16 cellular contexts compared by ENCODE assay signal in the genomic region with DNA sequence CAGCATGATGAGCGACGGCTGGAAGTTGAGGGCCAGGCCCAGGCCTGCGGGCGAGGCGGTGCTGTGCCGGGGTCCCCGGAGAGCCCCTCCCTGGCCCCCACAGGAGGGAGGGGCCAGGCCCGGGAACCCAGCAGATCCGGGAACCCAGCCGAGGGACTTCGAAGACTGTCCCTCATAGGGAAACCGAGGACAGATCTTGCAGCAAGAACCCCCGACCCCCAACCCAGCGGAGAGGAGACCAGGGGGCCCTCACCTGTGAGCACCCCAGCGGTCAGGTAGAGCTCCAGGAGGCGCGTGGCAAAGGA. TPM values are rescaled to one million over a fixed set of nuclear protein-coding genes. Genes with fewer than 3 reads are reported as not detected.
DNase-seq lines count a peak whose midpoint lies in the region; ATAC-seq, FAIRE-seq and TF ChIP-seq lines count a peak whose summit lies in the region.
"Had no signal": no experiment of that assay in that cellular context is flagged by ENCODE, and none has a peak within 500 bp of the region (broad histone marks: within the 10 kb centered on the region; RNA-seq: fewer than 3 reads in every experiment).

No MANE protein-coding gene starts in this region.

- H3K4me3 Mint-ChIP-seq in T-helper 17 cell, result no peak overlapping the region
- H3K4me3 Mint-ChIP-seq in immature natural killer cell, result peak overlapping the region in 4 of 5 donors; percentile 20 to 66 (median 40)
- H3K4me3 Mint-ChIP-seq: CD4-positive, alpha-beta T cell had no signal

- no peaks in the 10 kb centered on the region for H3K4me1 ChIP-seq in BE2C
- H3K4me1 ChIP-seq in kidney (ENCODE audit: control insufficient read depth in 1 of 2, insufficient read depth in 1 of 2, low read depth in 1 of 2, low read length in 2 of 2), result peaks cover 0 to 8% of the 10 kb centered on the region in 2 donors
- H3K4me1 ChIP-seq in thyroid gland, result peaks cover 12 to 24% of the 10 kb centered on the region in 2 donors

- TF ChIP-seq CTCF in BE2C (IDR thresholded peaks at IDR 0.05; ENCODE audit: low read depth, low read length), result no peak
- TF ChIP-seq CTCF in kidney (IDR thresholded peaks at IDR 0.05; ENCODE audit: borderline replicate concordance, extremely low read depth, insufficient read depth), result no peak
- TF ChIP-seq CTCF in thyroid gland (IDR thresholded peaks at IDR 0.05), result no peak

- 10% methylated on average over 2 of the region's 17 CpGs; no CpG with 5 or more reads in 1 of the 2 donors for WGBS in thyroid gland, 2 donors

- H3K27ac Mint-ChIP-seq in T-helper 17 cell, result no peak overlapping the region
- no peak overlapping the region for H3K27ac Mint-ChIP-seq in immature natural killer cell
- H3K27ac Mint-ChIP-seq: CD4-positive, alpha-beta T cell; naive B cell had no signal

- H3K9me3 ChIP-seq in BE2C, result no peaks in the 10 kb centered on the region
- no peaks in the 10 kb centered on the region for H3K9me3 ChIP-seq in T-helper 17 cell (ENCODE audit: control insufficient read depth, low read length, poor library complexity, severe bottlenecking)
- no peaks in the 10 kb centered on the region for H3K9me3 ChIP-seq in kidney (ENCODE audit: control insufficient read depth in 1 of 2, low read length in 2 of 2)
- no peaks in the 10 kb centered on the region for H3K9me3 ChIP-seq in thyroid gland

- no peak overlapping the region for H3K9ac ChIP-seq in kidney (ENCODE audit: low read length in 2 of 2)

- intact Hi-C loops in kidney (cut with DNase I) (no loop called here), thyroid gland (cut with DNase I) (no loop called here)

- FAIRE-seq in kidney (lab: Jason Lieb, UNC), result no peak
- FAIRE-seq: urothelium cell line had no signal

- H3K4me3 ChIP-seq in BE2C (ENCODE audit: low read depth, low read length), result peak overlapping the region; percentile 34
- peak overlapping the region; percentile 36 for H3K4me3 ChIP-seq in skeletal muscle cell (ENCODE audit: low read depth, low read length)
- no peak overlapping the region for H3K4me3 ChIP-seq in kidney (ENCODE audit: low read length in 2 of 2)
- H3K4me3 ChIP-seq in thyroid gland (replicated peaks in 1 of 3), result peak overlapping the region in 1 of 3 donors; percentile 17

- peaks cover 14% of the 10 kb centered on the region for H3K27me3 ChIP-seq in BE2C
- H3K27me3 ChIP-seq in thyroid gland, result peaks cover 4% of the 10 kb centered on the region

- no peak for TF ChIP-seq POLR2A in thyroid gland (IDR thresholded peaks at IDR 0.05)

- H3K36me3 ChIP-seq in BE2C (no peaks in the 10 kb centered on the region), kidney (ENCODE audit: control insufficient read depth in 1 of 2, insufficient read depth in 2 of 2, low read length in 2 of 2) (no peaks in the 10 kb centered on the region), thyroid gland (no peaks in the 10 kb centered on the region)

- peaks cover 6% of the 10 kb centered on the region for H3K4me1 Mint-ChIP-seq in T-helper 17 cell
- H3K4me1 Mint-ChIP-seq in immature natural killer cell, result peaks cover 0 to 11% of the 10 kb centered on the region in 2 donors

- peaks cover 0 to 2% (median 0%) of the 10 kb centered on the region in 6 donors for H3K9me3 Mint-ChIP-seq in immature natural killer cell
- H3K9me3 Mint-ChIP-seq: CD4-positive, alpha-beta T cell; naive B cell had no signal

- H3K36me3 Mint-ChIP-seq in T-helper 17 cell (ENCODE audit: low read depth), result peaks cover 2% of the 10 kb centered on the region
- no peaks in the 10 kb centered on the region for H3K36me3 Mint-ChIP-seq in immature natural killer cell
- H3K36me3 Mint-ChIP-seq: naive B cell had no signal

- H3K27me3 Mint-ChIP-seq in T-helper 17 cell (peaks cover 18% of the 10 kb centered on the region), immature natural killer cell (ENCODE audit: low read depth in 3 of 3) (peaks cover 0 to 11% (median 5%) of the 10 kb centered on the region in 3 donors)

- H3K27ac ChIP-seq in kidney (ENCODE audit: low read depth in 2 of 2, low read length in 2 of 2) (no peak overlapping the region), thyroid gland (no peak overlapping the region)

- DNase-seq in BE2C, result no peak
- no peak for DNase-seq in T-helper 17 cell
- no peak for DNase-seq in immature natural killer cell
- DNase-seq in skeletal muscle cell (ENCODE audit: low read depth), result no peak
- no peak for DNase-seq in activated CD4-positive, alpha-beta T cell treated with anti-CD3 and anti-CD28 coated beads for 1 hour
- no peak for DNase-seq in SKM-1 treated with dmso at 0.1 percent for 144 hours (lab: John Stamatoyannopoulos, UW; ENCODE audit: unreplicated experiment)
- DNase-seq in kidney, result no peak
- DNase-seq in thyroid gland, result no peak
- DNase-seq: activated naive CD4-positive, alpha-beta T cell; CD4-positive, alpha-beta T cell; effector CD4-positive, alpha-beta T cell; naive B cell; NCI-H1092; stimulated activated CD4-positive, alpha-beta T cell treated with anti-CD3 and anti-CD28 coated beads, Interleukin-4, amount 100 ng/mL, for 1 hour; SW 1271 had no signal

- peak; percentile 21 for ATAC-seq in T-helper 17 cell

RNA-seq across cellular contexts. Expression of a gene that starts 2.4 kb away (rescaled TPM):
- polyA plus RNA-seq in BE2C (2012; ENCODE audit: insufficient read depth, insufficient read length, low read depth), result 0.46 TPM
- total RNA-seq in T-helper 17 cell, result not detected
- under 1 TPM in 1 of 3 donors, not detected in 2; 0.42 TPM for polyA plus RNA-seq in immature natural killer cell
- 0.31 TPM for total RNA-seq in kidney
- 0.92 TPM for polyA plus RNA-seq in kidney (ENCODE audit: insufficient read depth, low read depth, low replicate concordance)
- total RNA-seq in thyroid gland, result 1 to 10 TPM in 1 of 4 donors, under 1 TPM in 1, not detected in 2; 0.88 to 1.0 TPM
- total RNA-seq: CD4-positive, alpha-beta T cell had no signal

RNA-seq across cellular contexts. Expression of a gene that starts 24.4 kb away (rescaled TPM):
- polyA plus RNA-seq in BE2C (2012; ENCODE audit: insufficient read depth, insufficient read length, low read depth), result 32.7 TPM
- total RNA-seq in T-helper 17 cell, result 10 to 100 TPM; 24.5 to 25.4 TPM
- 10 to 100 TPM in 1 of 3 donors, 1 to 10 TPM in 1, under 1 TPM in 1; 0.12 to 11.1 (median 6.0) TPM for polyA plus RNA-seq in immature natural killer cell
- 43.4 TPM for total RNA-seq in kidney
- 28.4 TPM for polyA plus RNA-seq in kidney (ENCODE audit: insufficient read depth, low read depth, low replicate concordance)
- total RNA-seq in thyroid gland, result 10 to 100 TPM; 52.2 to 81.4 (median 57.5) TPM

RNA-seq across cellular contexts. Expression of a gene that starts 28.9 kb away (rescaled TPM):
- 0.39 TPM for polyA plus RNA-seq in BE2C (2012; ENCODE audit: insufficient read depth, insufficient read length, low read depth)
- 1 to 10 TPM in 1 of 2 donors, under 1 TPM in 1; 0.86 to 1.3 TPM for total RNA-seq in T-helper 17 cell
- under 1 TPM in 1 of 3 donors, not detected in 2; 0.21 TPM for polyA plus RNA-seq in immature natural killer cell
- total RNA-seq in kidney, result 9.7 TPM
- 27.8 TPM for polyA plus RNA-seq in kidney (ENCODE audit: insufficient read depth, low read depth, low replicate concordance)
- 1 to 10 TPM in 2 of 4 donors, under 1 TPM in 2; 0.50 to 1.7 (median 1.1) TPM for total RNA-seq in thyroid gland

Comparison
In these comparisons a context has a peak if more than half of its experiments do, and no peak if none do; other contexts are left out.
1. H3K4me3 ChIP-seq: peak in BE2C (single experiment) and skeletal muscle cell (single experiment); none in kidney (0 of 2).